Comparison of ENCODE assay signal across 10 cellular contexts in the genomic region with DNA sequence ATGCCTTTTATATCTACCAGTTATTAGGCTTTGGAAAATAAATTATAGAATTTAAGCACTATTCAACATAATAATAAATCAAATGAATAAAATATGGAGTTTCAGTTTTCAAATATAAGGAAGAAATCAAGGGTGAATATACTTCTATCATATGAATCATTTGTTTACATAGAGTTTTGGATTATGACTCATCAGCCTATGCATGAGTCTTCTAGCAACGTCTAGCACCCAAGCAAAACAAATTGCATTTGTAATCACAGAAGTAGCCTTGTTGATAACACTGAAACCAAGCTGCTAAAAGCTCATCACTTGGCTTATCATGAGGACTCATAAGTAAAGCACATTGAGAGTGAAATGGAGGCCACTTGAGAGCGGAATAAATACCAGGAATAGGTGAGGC.
"Had no signal": no experiment of that assay in that cellular context is flagged by ENCODE, and none has a peak within 500 bp of the region (broad histone marks: within the 10 kb centered on the region; RNA-seq: fewer than 3 reads in every experiment).

No MANE protein-coding gene starts in this region.

- H3K9me3 ChIP-seq: stomach, thoracic aorta had no signal

- H3K27ac ChIP-seq: hepatocyte, stomach, thoracic aorta had no signal

- H3K27me3 ChIP-seq: hepatocyte, stomach had no signal

- H3K4me3 ChIP-seq: hepatocyte, stomach, thoracic aorta had no signal

- H3K27me3 Mint-ChIP-seq: activated naive CD8-positive, alpha-beta T cell had no signal

- ATAC-seq: activated T-cell treated with anti-CD3 and anti-CD28 coated beads, Interleukin-2, amount 50 U/mL, for 4 hours had no signal

- H3K36me3 Mint-ChIP-seq: activated naive CD8-positive, alpha-beta T cell had no signal

- H3K27ac Mint-ChIP-seq: activated naive CD8-positive, alpha-beta T cell had no signal

- H3K4me3 Mint-ChIP-seq: activated naive CD8-positive, alpha-beta T cell; activated T-cell treated with anti-CD3 and anti-CD28 coated beads, Interleukin-2, amount 50 U/mL, for 4 hours had no signal

- H3K4me1 ChIP-seq: stomach had no signal

- H3K36me3 ChIP-seq: stomach, thoracic aorta had no signal

- DNase-seq: activated CD4-positive, alpha-beta T cell treated with anti-CD3 and anti-CD28 coated beads for 1 hour; activated CD4-positive, alpha-beta T cell treated with anti-CD3 and anti-CD28 coated beads, Interleukin-2, amount 50 U/mL, for 48 hours; activated effector memory CD4-positive, alpha-beta T cell treated with anti-CD3 and anti-CD28 coated beads, Interleukin-2, amount 50 U/mL, for 16 hours; activated T-cell treated with anti-CD3 and anti-CD28 coated beads, Interleukin-2, amount 50 U/mL, for 4 hours; stimulated activated CD4-positive, alpha-beta T cell treated with anti-CD3 and anti-CD28 coated beads, Interleukin-4, amount 100 ng/mL, for 4 hours; stomach; T-helper 9 cell had no signal
